9 cellular contexts compared by ENCODE assay signal in the genomic region with DNA sequence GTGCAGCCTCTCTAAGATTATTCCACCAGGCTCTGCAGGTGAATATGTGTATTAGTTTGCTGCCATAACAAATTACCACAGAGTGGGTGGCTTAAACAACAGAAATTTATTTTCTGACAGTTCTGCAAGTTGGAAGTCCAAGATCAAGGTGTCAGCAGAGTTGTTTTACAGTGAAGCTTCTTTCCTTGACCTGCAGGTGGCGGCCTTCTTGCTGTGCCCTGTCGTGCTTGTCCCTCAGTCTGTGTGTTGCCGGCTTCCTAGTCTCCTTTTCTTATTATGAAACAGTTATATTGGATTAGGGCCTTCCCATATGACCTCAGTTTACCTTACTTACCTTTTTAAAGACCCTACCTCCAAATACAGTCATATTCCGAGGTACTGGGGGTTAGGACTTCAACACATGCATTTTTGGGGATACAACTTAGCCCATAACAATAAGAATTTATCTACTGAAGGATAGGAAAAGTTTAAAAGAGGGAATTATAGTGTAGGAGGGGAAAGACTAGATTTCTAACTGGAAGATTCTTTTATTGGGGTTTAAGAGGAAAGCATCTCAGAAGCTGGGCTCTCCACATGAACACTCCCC.
A peak's percentile ranks its signal among the peaks of the same experiment; 100 is the strongest.
DNase-seq lines count a peak whose midpoint lies in the region; ATAC-seq and TF ChIP-seq lines count a peak whose summit lies in the region.
"Had no signal": no experiment of that assay in that cellular context is flagged by ENCODE, and none has a peak within 500 bp of the region (broad histone marks: within the 10 kb centered on the region; RNA-seq: fewer than 3 reads in every experiment).

No MANE protein-coding gene starts in this region.

- H3K4me3 Mint-ChIP-seq in memory B cell: no peak overlapping the region
- H3K4me3 Mint-ChIP-seq: activated B cell treated with CpG ODN at 0.5 μM for 24 hours had no signal

- intact Hi-C loops in tibial artery (cut with DNase I; ENCODE audit: low total_unique reads): no loop called here

- H3K9me3 Mint-ChIP-seq in memory B cell: no peaks in the 10 kb centered on the region
- H3K9me3 Mint-ChIP-seq: activated B cell treated with CpG ODN at 0.5 μM for 24 hours had no signal

- ATAC-seq in GM19351 (IDR thresholded peaks at IDR 0.05; ENCODE audit: unreplicated experiment): peak; percentile 90
- ATAC-seq in HG03460 (IDR thresholded peaks at IDR 0.05; ENCODE audit: unreplicated experiment): peak; percentile 87
- ATAC-seq in SK-N-SH treated with all-trans-retinoic acid at 6 μM for 48 hours: peak; percentile 78; the same call in 2 of the 3 replicates
- peak; percentile 41 for ATAC-seq in memory B cell (ENCODE audit: low read depth)

- no peak overlapping the region for H3K27ac Mint-ChIP-seq in memory B cell
- H3K27ac Mint-ChIP-seq: activated B cell treated with CpG ODN at 0.5 μM for 24 hours had no signal

- H3K27me3 Mint-ChIP-seq in memory B cell: peaks cover 2% of the 10 kb centered on the region
- H3K27me3 Mint-ChIP-seq: activated B cell treated with CpG ODN at 0.5 μM for 24 hours had no signal

- peaks cover 2% of the 10 kb centered on the region for H3K4me1 Mint-ChIP-seq in memory B cell

- no peaks in the 10 kb centered on the region for H3K4me1 ChIP-seq in tibial artery

- H3K36me3 ChIP-seq in tibial artery: peaks cover 0 to 9% (median 0%) of the 10 kb centered on the region in 3 donors

- peak; percentile 20 to 46 for TF ChIP-seq CTCF in tibial artery (IDR thresholded peaks at IDR 0.05)

- no peak overlapping the region for H3K27ac ChIP-seq in tibial artery

- H3K27me3 ChIP-seq in tibial artery: no peaks in the 10 kb centered on the region

- peaks cover 10% of the 10 kb centered on the region for H3K36me3 Mint-ChIP-seq in memory B cell

- H3K4me3 ChIP-seq in tibial artery: no peak overlapping the region

- H3K9me3 ChIP-seq in tibial artery: no peaks in the 10 kb centered on the region

- DNase-seq in DMS53 (lab: John Stamatoyannopoulos, UW): peak; percentile 61
- peak; percentile 30 for DNase-seq in amniotic epithelial cell (ENCODE audit: low read depth)
- no peak for DNase-seq in memory B cell (ENCODE audit: low spot score in 2 of 2)
- DNase-seq in tibial artery: no peak
- no peak for DNase-seq in NCI-H1048 (lab: John Stamatoyannopoulos, UW)
- DNase-seq: activated B cell treated with CpG ODN at 0.5 μM for 24 hours had no signal

TF ChIP-seq in SK-N-SH treated with all-trans-retinoic acid at 6 μM for 48 hours, 23 proteins besides CTCF, POLR2A, EP300 and RAD21:
- TF ChIP-seq, protein P1, sequence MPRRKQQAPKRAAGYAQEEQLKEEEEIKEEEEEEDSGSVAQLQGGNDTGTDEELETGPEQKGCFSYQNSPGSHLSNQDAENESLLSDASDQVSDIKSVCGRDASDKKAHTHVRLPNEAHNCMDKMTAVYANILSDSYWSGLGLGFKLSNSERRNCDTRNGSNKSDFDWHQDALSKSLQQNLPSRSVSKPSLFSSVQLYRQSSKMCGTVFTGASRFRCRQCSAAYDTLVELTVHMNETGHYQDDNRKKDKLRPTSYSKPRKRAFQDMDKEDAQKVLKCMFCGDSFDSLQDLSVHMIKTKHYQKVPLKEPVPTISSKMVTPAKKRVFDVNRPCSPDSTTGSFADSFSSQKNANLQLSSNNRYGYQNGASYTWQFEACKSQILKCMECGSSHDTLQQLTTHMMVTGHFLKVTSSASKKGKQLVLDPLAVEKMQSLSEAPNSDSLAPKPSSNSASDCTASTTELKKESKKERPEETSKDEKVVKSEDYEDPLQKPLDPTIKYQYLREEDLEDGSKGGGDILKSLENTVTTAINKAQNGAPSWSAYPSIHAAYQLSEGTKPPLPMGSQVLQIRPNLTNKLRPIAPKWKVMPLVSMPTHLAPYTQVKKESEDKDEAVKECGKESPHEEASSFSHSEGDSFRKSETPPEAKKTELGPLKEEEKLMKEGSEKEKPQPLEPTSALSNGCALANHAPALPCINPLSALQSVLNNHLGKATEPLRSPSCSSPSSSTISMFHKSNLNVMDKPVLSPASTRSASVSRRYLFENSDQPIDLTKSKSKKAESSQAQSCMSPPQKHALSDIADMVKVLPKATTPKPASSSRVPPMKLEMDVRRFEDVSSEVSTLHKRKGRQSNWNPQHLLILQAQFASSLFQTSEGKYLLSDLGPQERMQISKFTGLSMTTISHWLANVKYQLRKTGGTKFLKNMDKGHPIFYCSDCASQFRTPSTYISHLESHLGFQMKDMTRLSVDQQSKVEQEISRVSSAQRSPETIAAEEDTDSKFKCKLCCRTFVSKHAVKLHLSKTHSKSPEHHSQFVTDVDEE (CRISPR knock-in tag; IDR thresholded peaks at IDR 0.05): no peak
- TF ChIP-seq ZC3H10 (CRISPR knock-in tag; IDR thresholded peaks at IDR 0.05) (no peak), ZFP30 (CRISPR knock-in tag; IDR thresholded peaks at IDR 0.05) (no peak), ESRRG (CRISPR knock-in tag; IDR thresholded peaks at IDR 0.05) (no peak)
- TF ChIP-seq, protein P2, sequence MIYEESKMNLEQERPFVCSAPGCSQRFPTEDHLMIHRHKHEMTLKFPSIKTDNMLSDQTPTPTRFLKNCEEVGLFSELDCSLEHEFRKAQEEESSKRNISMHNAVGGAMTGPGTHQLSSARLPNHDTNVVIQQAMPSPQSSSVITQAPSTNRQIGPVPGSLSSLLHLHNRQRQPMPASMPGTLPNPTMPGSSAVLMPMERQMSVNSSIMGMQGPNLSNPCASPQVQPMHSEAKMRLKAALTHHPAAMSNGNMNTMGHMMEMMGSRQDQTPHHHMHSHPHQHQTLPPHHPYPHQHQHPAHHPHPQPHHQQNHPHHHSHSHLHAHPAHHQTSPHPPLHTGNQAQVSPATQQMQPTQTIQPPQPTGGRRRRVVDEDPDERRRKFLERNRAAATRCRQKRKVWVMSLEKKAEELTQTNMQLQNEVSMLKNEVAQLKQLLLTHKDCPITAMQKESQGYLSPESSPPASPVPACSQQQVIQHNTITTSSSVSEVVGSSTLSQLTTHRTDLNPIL (CRISPR knock-in tag; IDR thresholded peaks at IDR 0.05; ENCODE audit: low read depth): no peak

Comparison
In these comparisons a context has a peak if more than half of its experiments do, and no peak if none do; other contexts are left out.
1. DNase-seq: peak in DMS53 (single experiment) and amniotic epithelial cell (single experiment); none in memory B cell (0 of 2), tibial artery (0 of 2) and NCI-H1048 (single experiment).
2. Peak in every context shown above with its lines, with median percentiles within 50 percentile points of each other: ATAC-seq.